8 cellular contexts compared by ENCODE assay signal in the genomic region with DNA sequence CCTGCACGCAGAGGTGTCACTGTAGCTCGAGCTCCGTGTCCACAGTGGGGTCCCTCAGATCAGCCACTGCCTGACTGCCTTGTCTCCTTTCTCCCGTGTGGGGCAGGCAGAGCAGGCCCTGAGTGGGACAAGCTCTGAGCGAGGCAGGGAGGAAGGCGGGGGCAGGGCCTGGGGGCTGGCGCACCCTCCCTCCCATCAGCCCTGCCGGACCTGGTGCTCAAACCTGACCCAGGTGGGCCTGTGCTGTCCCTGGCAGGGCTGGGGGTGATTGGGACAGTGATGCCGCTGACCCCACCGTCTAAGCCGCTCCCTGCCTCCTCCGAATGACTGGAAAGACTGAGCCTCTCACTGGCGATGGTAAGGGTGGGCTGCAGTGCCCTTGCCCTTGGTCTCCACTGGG.
"Had no signal": no experiment of that assay in that cellular context is flagged by ENCODE, and none has a peak within 500 bp of the region (broad histone marks: within the 10 kb centered on the region; RNA-seq: fewer than 3 reads in every experiment).

No MANE protein-coding gene starts in this region.

- ATAC-seq: HepG2, K562 had no signal

- H3K4me2 ChIP-seq: KMS-11 had no signal

- H3K4me1 Mint-ChIP-seq: IgD-negative memory B cell had no signal

- H3K4me3 ChIP-seq: K562 had no signal

- DNase-seq: IMR-90, KBM-7, KG1 had no signal

- H3K9ac ChIP-seq: KMS-11 had no signal

- H3K27me3 Mint-ChIP-seq: IgD-negative memory B cell had no signal

- H3K27ac Mint-ChIP-seq: IgD-negative memory B cell had no signal

- H3K27ac ChIP-seq: HL-60, KMS-11 had no signal

- H3K36me3 Mint-ChIP-seq: IgD-negative memory B cell had no signal

- H3K4me3 Mint-ChIP-seq: IgD-negative memory B cell had no signal
